21 cellular contexts compared by ENCODE assay signal in the genomic region with DNA sequence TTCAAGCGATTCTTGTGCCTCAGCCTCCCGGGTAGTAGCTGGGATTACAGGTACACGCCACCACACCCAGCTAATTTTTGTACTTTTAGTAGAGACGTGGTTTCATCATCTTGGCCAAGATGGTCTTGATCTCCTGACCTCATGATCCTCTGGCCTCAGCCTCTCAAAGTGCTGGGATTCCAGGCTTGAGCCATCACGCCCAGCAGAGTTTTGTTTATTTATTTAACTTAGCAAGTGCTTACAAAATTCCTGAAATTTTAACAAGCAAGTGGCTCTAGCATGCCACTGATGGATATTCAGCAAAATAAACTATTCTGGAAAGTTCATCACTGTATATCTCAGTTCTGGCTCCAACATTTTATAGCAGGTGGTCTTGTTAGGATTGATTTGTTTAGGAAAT.
DNase-seq lines count a peak whose midpoint lies in the region; ATAC-seq and TF ChIP-seq lines count a peak whose summit lies in the region.
"Had no signal": no experiment of that assay in that cellular context is flagged by ENCODE, and none has a peak within 500 bp of the region (broad histone marks: within the 10 kb centered on the region; RNA-seq: fewer than 3 reads in every experiment).

No MANE protein-coding gene starts in this region.

- H3K9me3 ChIP-seq in IMR-90 (ENCODE audit: control insufficient read depth, insufficient read depth, low read length) (no peaks in the 10 kb centered on the region), adipocyte (ENCODE audit: control insufficient read depth, low read length) (no peaks in the 10 kb centered on the region), mesenchymal stem cell (ENCODE audit: control insufficient read depth, low read length) (no peaks in the 10 kb centered on the region), prostate gland (no peaks in the 10 kb centered on the region), gastrocnemius medialis (no peaks in the 10 kb centered on the region)
- H3K9me3 ChIP-seq: BE2C had no signal

- H3K27ac ChIP-seq in IMR-90 (ENCODE audit: insufficient read depth, low read length) (no peak overlapping the region), mesenchymal stem cell (ENCODE audit: low read length, poor library complexity, severe bottlenecking) (no peak overlapping the region), prostate gland (no peak overlapping the region), gastrocnemius medialis (no peak overlapping the region)

- H2AFZ ChIP-seq in IMR-90 (replicated peaks; ENCODE audit: low read length, poor library complexity) = no peak overlapping the region
- no peak overlapping the region for H2AFZ ChIP-seq in mesenchymal stem cell (ENCODE audit: low read depth, low read length)

- ATAC-seq in IMR-90 (ENCODE audit: low read depth) (peak; percentile 21; the same call in 1 of the 2 replicates), gastrocnemius medialis (no peak)
- ATAC-seq: HepG2, Right ventricle myocardium inferior had no signal

- H3K79me1 ChIP-seq in IMR-90 (ENCODE audit: low read depth in 1 of 2, low read length in 2 of 2) (no peaks in the 10 kb centered on the region), mesenchymal stem cell (replicated peaks; ENCODE audit: low read length, poor library complexity, severe bottlenecking) (no peaks in the 10 kb centered on the region)

- no peaks in the 10 kb centered on the region for H3K36me3 ChIP-seq in IMR-90 (ENCODE audit: control insufficient read depth, insufficient read depth, low read length)
- H3K36me3 ChIP-seq in adipocyte (ENCODE audit: control insufficient read depth, insufficient read depth, low read length, severe bottlenecking) = no peaks in the 10 kb centered on the region
- no peaks in the 10 kb centered on the region for H3K36me3 ChIP-seq in mesenchymal stem cell (ENCODE audit: control insufficient read depth in 1 of 2, insufficient read depth in 2 of 2, low read depth in 1 of 2, low read length in 2 of 2)
- no peaks in the 10 kb centered on the region for H3K36me3 ChIP-seq in prostate gland
- H3K36me3 ChIP-seq in gastrocnemius medialis = no peaks in the 10 kb centered on the region
- H3K36me3 ChIP-seq: BE2C had no signal

- no peak for TF ChIP-seq CTCF in IMR-90 (conservative IDR thresholded peaks at IDR 0.05; ENCODE audit: low read depth, low read length)
- TF ChIP-seq CTCF in prostate gland (IDR thresholded peaks at IDR 0.05) = no peak
- no peak for TF ChIP-seq CTCF in gastrocnemius medialis (IDR thresholded peaks at IDR 0.05 in 4 of 5, conservative IDR thresholded peaks at IDR 0.05 in 1 of 5)
- no peak for TF ChIP-seq CTCF in GM10266 (IDR thresholded peaks at IDR 0.05; ENCODE audit: control insufficient read depth, insufficient read depth, low read depth, missing control alignments)

- no peak overlapping the region for H4K8ac ChIP-seq in IMR-90 (ENCODE audit: low read depth in 2 of 2, low read length in 2 of 2)
- H4K8ac ChIP-seq in mesenchymal stem cell (ENCODE audit: low read length) = no peak overlapping the region

- no TSS peak for BruUV-seq in IMR-90 (replicated peaks; lab: Mats Ljungman, UMichigan)

- peak; percentile 68 for DNase-seq in EH (ENCODE audit: low read depth)
- DNase-seq in IMR-90 = no peak
- DNase-seq in adipocyte (ENCODE audit: low read depth) = peak; percentile 24
- peak; percentile 8 for DNase-seq in mesenchymal stem cell
- no peak for DNase-seq in prostate gland (ENCODE audit: low spot score)
- no peak for DNase-seq in activated CD4-positive, alpha-beta T cell treated with anti-CD3 and anti-CD28 coated beads for 4 hours
- DNase-seq in gastrocnemius medialis = no peak
- DNase-seq in GM10266 (ENCODE audit: extremely low spot score) = no peak
- DNase-seq: BE2C; CD4-positive, CD25-positive, alpha-beta regulatory T cell; COR-L47; DMS79; KBM-7; NCI-H1694; NCI-H2081; NCI-H2171; NCI-H345; NCI-H524 treated with DMSO at 0.1 percent for 48 hours; SW 1271 had no signal

- no peak overlapping the region for H4K91ac ChIP-seq in IMR-90 (ENCODE audit: insufficient read depth, low read depth, low read length)
- no peak overlapping the region for H4K91ac ChIP-seq in mesenchymal stem cell (ENCODE audit: low read length)

- no peak overlapping the region for H2BK20ac ChIP-seq in IMR-90 (ENCODE audit: low read depth, low read length)

- H3K18ac ChIP-seq in IMR-90 (ENCODE audit: low read depth, low read length) (no peak overlapping the region), mesenchymal stem cell (ENCODE audit: low read depth in 1 of 2, low read length in 2 of 2) (no peak overlapping the region)

- H3K23ac ChIP-seq in IMR-90 (ENCODE audit: low read depth, low read length) = no peak overlapping the region
- no peak overlapping the region for H3K23ac ChIP-seq in mesenchymal stem cell (ENCODE audit: low read length in 2 of 2)

- H3K9ac ChIP-seq in IMR-90 (ENCODE audit: low read depth, low read length) = no peak overlapping the region
- no peak overlapping the region for H3K9ac ChIP-seq in adipocyte (ENCODE audit: low read length)
- no peak overlapping the region for H3K9ac ChIP-seq in mesenchymal stem cell (ENCODE audit: low read length)

- H3K14ac ChIP-seq in IMR-90 (replicated peaks; ENCODE audit: low read depth, low read length) (no peak overlapping the region), mesenchymal stem cell (ENCODE audit: low read length in 2 of 2) (no peak overlapping the region)

- H2BK120ac ChIP-seq in IMR-90 (ENCODE audit: low read depth, low read length) (no peak overlapping the region), mesenchymal stem cell (ENCODE audit: low read depth, low read length) (no peak overlapping the region)

- H4K20me1 ChIP-seq in IMR-90 (ENCODE audit: insufficient read depth, low read length) = no peaks in the 10 kb centered on the region

- no peak overlapping the region for H2BK15ac ChIP-seq in IMR-90 (ENCODE audit: low read depth, low read length)
- H2BK15ac ChIP-seq in mesenchymal stem cell (ENCODE audit: low read depth, poor library complexity, severe bottlenecking) = no peak overlapping the region

- POLR2A ChIA-PET in IMR-90 (lab: Charles Lee; ENCODE audit: unreplicated experiment) = no interaction called here

- TF ChIP-seq POLR2A in IMR-90 (IDR thresholded peaks at IDR 0.05; ENCODE audit: low read depth, low read length) = no peak
- no peak for TF ChIP-seq POLR2A in prostate gland (IDR thresholded peaks at IDR 0.05)
- TF ChIP-seq POLR2A in gastrocnemius medialis (IDR thresholded peaks at IDR 0.05) = no peak

- no peaks in the 10 kb centered on the region for H3K9me1 ChIP-seq in IMR-90 (ENCODE audit: insufficient read depth, low read length)

- intact Hi-C loops in IMR-90 (cut with micrococcal nuclease) = no loop called here
- intact Hi-C loops in prostate gland (cut with DNase I) = no loop called here
- intact Hi-C loops in gastrocnemius medialis (cut with DNase I; ENCODE audit: low total_unique reads) = no loop called here

- H2BK5ac ChIP-seq in IMR-90 (ENCODE audit: low read depth, low read length, poor library complexity, severe bottlenecking) (no peak overlapping the region), mesenchymal stem cell (ENCODE audit: low read depth, low read length, poor library complexity, severe bottlenecking) (no peak overlapping the region)

- H3K4ac ChIP-seq in IMR-90 (ENCODE audit: low read depth, low read length) = no peak overlapping the region
- no peak overlapping the region for H3K4ac ChIP-seq in mesenchymal stem cell (ENCODE audit: low read depth in 1 of 2, low read length in 2 of 2)

- dilution Hi-C loops in IMR-90 (cut with HindIII; ENCODE audit: low sequenced_read_pairs, unreplicated experiment) = no loop called here

- H3K4me3 ChIP-seq in IMR-90 (ENCODE audit: insufficient read depth, low read depth, low read length) (no peak overlapping the region), adipocyte (ENCODE audit: low read length) (no peak overlapping the region), mesenchymal stem cell (ENCODE audit: insufficient read depth in 1 of 2, low read depth in 1 of 2, low read length in 2 of 2) (no peak overlapping the region), prostate gland (no peak overlapping the region), gastrocnemius medialis (no peak overlapping the region)

- H3K27me3 ChIP-seq in IMR-90 (ENCODE audit: control insufficient read depth, insufficient read depth, low read length) (no peaks in the 10 kb centered on the region), adipocyte (replicated peaks; ENCODE audit: control insufficient read depth, insufficient read depth, low read length) (no peaks in the 10 kb centered on the region), mesenchymal stem cell (ENCODE audit: control insufficient read depth in 1 of 2, insufficient read depth in 1 of 2, low read length in 2 of 2) (no peaks in the 10 kb centered on the region), prostate gland (replicated peaks; ENCODE audit: insufficient read depth) (no peaks in the 10 kb centered on the region), gastrocnemius medialis (no peaks in the 10 kb centered on the region)
- H3K27me3 ChIP-seq: BE2C had no signal

- no peak overlapping the region for H3K56ac ChIP-seq in IMR-90 (ENCODE audit: extremely low read depth, insufficient read depth, low read length)

- H2AK9ac ChIP-seq in IMR-90 (replicated peaks; ENCODE audit: low read depth, low read length, poor library complexity) = no peak overlapping the region

- H3K4me2 ChIP-seq in IMR-90 (ENCODE audit: low read depth, low read length) (no peak overlapping the region), mesenchymal stem cell (ENCODE audit: low read length, poor library complexity, severe bottlenecking) (no peak overlapping the region)

- H2AK5ac ChIP-seq in IMR-90 (ENCODE audit: low read depth, low read length) = no peak overlapping the region
- no peak overlapping the region for H2AK5ac ChIP-seq in mesenchymal stem cell (ENCODE audit: low read length, severe bottlenecking)

- H4K5ac ChIP-seq in IMR-90 (ENCODE audit: low read depth, low read length) = no peak overlapping the region

- CTCF ChIA-PET in IMR-90 (lab: Yijun Ruan, JAX) = interaction anchor here (1.1 kb wide), 1 partner anchor 15 kb away, joined by 3 read pairs; no protein-coding TSS in a partner anchor

- no peaks in the 10 kb centered on the region for H3K4me1 ChIP-seq in IMR-90 (ENCODE audit: control insufficient read depth, insufficient read depth, low read length)
- no peaks in the 10 kb centered on the region for H3K4me1 ChIP-seq in adipocyte (ENCODE audit: control insufficient read depth, insufficient read depth, low read length)
- H3K4me1 ChIP-seq in mesenchymal stem cell (ENCODE audit: control insufficient read depth, insufficient read depth, low read depth, low read length) = no peaks in the 10 kb centered on the region
- no peaks in the 10 kb centered on the region for H3K4me1 ChIP-seq in prostate gland (replicated peaks)
- no peaks in the 10 kb centered on the region for H3K4me1 ChIP-seq in gastrocnemius medialis

- in situ Hi-C loops in IMR-90 (cut with MboI; ENCODE audit: low sequenced_read_pairs) (no loop called here), gastrocnemius medialis (cut with MboI; ENCODE audit: low sequenced_read_pairs in 4 of 4) (no loop called here)

- no CpG with 5 or more reads among the region's 5 CpGs for WGBS in IMR-90 (ENCODE audit: extremely low coverage in 2 of 2, insufficient read length in 1 of 2), 2 experiments
- 65% methylated on average over 4 of the region's 5 CpGs for WGBS in mesenchymal stem cell
- WGBS in prostate gland = 76% methylated on average over 5 of the region's 5 CpGs

- no peak overlapping the region for H2BK12ac ChIP-seq in mesenchymal stem cell (ENCODE audit: low read length in 2 of 2)

- TF ChIP-seq RAD21 in IMR-90 (IDR thresholded peaks at IDR 0.05; ENCODE audit: low read length) = no peak

Comparison
In these comparisons a context has a peak if more than half of its experiments do, and no peak if none do; other contexts are left out.
1. DNase-seq: peak in EH (single experiment), adipocyte (single experiment) and mesenchymal stem cell (single experiment); none in IMR-90 (single experiment), prostate gland (single experiment), activated CD4-positive, alpha-beta T cell treated with anti-CD3 and anti-CD28 coated beads for 4 hours (0 of 2), gastrocnemius medialis (0 of 2) and GM10266 (single experiment).